1 cellular context compared by ENCODE assay signal in the genomic region with DNA sequence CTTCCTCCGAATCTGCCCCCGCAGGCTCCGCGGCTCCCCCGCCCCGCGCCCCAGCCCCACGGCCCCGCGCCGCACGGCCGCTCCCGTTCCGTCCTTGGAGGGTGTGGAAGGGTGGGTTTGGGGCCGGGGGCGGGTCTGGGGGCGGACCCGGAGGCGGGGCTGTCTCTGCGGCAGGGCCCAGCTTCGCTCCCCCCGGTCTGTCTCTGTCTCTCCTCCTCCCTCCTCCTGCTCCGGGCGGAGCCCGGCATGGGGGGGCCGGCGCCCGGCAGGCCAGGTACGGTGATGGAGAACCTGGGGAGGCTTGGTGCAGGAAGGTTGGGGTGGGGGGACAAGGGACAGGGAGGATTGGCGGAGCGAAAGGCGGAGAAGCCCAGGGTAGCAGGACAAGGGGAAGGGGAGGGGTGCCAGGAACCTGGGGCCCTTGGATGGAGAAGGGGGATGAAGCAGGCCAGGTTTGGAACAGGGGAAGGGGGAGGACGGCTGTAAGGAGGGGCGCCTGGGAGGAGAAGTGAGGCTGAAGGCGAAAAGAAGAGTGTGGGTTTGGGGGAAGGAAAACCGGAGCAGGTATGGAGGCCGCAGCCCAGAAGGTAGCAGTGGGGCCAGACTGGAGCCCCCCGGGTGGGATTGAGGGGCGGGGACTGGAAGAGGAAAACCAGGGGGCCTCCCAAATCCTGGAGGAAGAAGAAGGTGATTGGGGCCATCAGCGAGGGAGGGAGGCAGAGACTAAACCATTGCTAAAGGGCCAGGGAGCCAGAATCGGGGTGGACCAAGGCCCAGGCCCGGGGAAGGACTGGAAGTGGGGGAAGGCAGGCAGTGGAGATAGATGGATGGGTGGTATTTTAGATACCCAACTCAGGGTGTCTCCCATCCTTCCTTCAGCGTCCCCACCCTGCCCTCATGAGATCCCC.
TF ChIP-seq lines count a peak whose summit lies in the region.

A gene (plus strand): TSS at position 200 of the 908 bp plus-strand sequence. CDS start 1,385 bp downstream, outside the sequence.

TF ChIP-seq in GM12878, 131 proteins besides CTCF, POLR2A, EP300 and RAD21 (continued from another document):
- TF ChIP-seq, protein P1, sequence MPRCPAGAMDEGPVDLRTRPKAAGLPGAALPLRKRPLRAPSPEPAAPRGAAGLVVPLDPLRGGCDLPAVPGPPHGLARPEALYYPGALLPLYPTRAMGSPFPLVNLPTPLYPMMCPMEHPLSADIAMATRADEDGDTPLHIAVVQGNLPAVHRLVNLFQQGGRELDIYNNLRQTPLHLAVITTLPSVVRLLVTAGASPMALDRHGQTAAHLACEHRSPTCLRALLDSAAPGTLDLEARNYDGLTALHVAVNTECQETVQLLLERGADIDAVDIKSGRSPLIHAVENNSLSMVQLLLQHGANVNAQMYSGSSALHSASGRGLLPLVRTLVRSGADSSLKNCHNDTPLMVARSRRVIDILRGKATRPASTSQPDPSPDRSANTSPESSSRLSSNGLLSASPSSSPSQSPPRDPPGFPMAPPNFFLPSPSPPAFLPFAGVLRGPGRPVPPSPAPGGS (IDR thresholded peaks at IDR 0.05; ENCODE audit: borderline replicate concordance, insufficient read depth, low read depth, low read length, poor library complexity, severe bottlenecking), result no peak
